In the genomic region with DNA sequence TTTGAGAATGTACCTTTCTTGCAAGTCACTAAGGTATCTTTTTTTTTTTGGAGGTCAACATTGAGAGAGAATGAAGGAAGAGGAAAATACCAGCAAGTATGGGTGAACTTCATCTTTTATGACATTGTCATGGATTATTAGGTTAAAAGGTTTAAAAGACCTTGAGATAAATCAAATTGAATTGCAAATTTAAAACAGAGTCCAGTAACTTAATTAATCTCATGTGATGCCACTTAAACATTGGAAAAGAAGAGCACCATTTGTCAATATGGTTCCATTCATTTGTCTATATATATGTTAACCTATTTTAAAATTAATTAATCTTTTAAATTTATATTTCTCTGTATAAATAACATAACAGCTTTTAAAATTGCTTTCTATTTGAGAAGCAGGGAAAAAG, we compare ENCODE assay signal across 25 cellular contexts.
"Had no signal": no experiment of that assay in that cellular context is flagged by ENCODE, and none has a peak within 500 bp of the region (broad histone marks: within the 10 kb centered on the region; RNA-seq: fewer than 3 reads in every experiment).

No MANE protein-coding gene starts in this region.

- H3K36me3 Mint-ChIP-seq: activated CD8-positive, alpha-beta memory T cell treated with anti-CD3 and anti-CD28 coated beads, Interleukin-2, amount 10 ng/mL, durations not matched to agents 7 days and 5 days; activated naive CD8-positive, alpha-beta T cell treated with anti-CD3 and anti-CD28 coated beads for 36 hours had no signal

- ATAC-seq: activated CD8-positive, alpha-beta memory T cell treated with anti-CD3 and anti-CD28 coated beads, Interleukin-2, amount 10 ng/mL, durations not matched to agents 7 days and 5 days; T-helper 17 cell had no signal

- H3K27ac ChIP-seq: brain microvascular endothelial cell, cardiac muscle cell had no signal

- H3K27me3 ChIP-seq: brain microvascular endothelial cell, cardiac muscle cell, MG63 had no signal

- H3K4me1 Mint-ChIP-seq: activated B cell treated with CpG ODN at 0.5 μM for 24 hours; activated CD4-positive, alpha-beta T cell treated with anti-CD3 and anti-CD28 coated beads, Interleukin-2, amount 10 ng/mL, durations not matched to agents 24 days and 14 days; activated CD8-positive, alpha-beta memory T cell treated with anti-CD3 and anti-CD28 coated beads, Interleukin-2, amount 10 ng/mL, durations not matched to agents 7 days and 5 days; activated naive CD8-positive, alpha-beta T cell treated with anti-CD3 and anti-CD28 coated beads for 36 hours had no signal

- H3K4me3 Mint-ChIP-seq: activated B cell treated with CpG ODN at 0.5 μM for 24 hours; activated CD4-positive, alpha-beta T cell treated with anti-CD3 and anti-CD28 coated beads, Interleukin-2, amount 10 ng/mL, durations not matched to agents 24 days and 14 days; activated CD8-positive, alpha-beta memory T cell treated with anti-CD3 and anti-CD28 coated beads, Interleukin-2, amount 10 ng/mL, durations not matched to agents 7 days and 5 days; activated naive CD4-positive, alpha-beta T cell treated with anti-CD3 and anti-CD28 coated beads for 36 hours; activated naive CD8-positive, alpha-beta T cell treated with anti-CD3 and anti-CD28 coated beads for 36 hours; activated T-cell treated with anti-CD3 and anti-CD28 coated beads, Interleukin-2, amount 50 U/mL, for 24 hours; activated T-helper 1 cell treated with anti-CD3 and anti-CD28 coated beads, Interleukin-12 subunit alpha, Interleukin-12 subunit beta, Interleukin-2, Interleukin-4 antibody, amounts not matched to agents 30 ng/mL and 10 ng/mL and 1 ng/mL, durations not matched to agents 14 hours and 24 hours and 36 hours; T-helper 17 cell had no signal

- H3K36me3 ChIP-seq: brain microvascular endothelial cell, cardiac muscle cell, MG63 had no signal

- H3K9me3 Mint-ChIP-seq: activated B cell treated with CpG ODN at 0.5 μM for 24 hours; activated CD4-positive, alpha-beta T cell treated with anti-CD3 and anti-CD28 coated beads, Interleukin-2, amount 10 ng/mL, durations not matched to agents 24 days and 14 days; activated naive CD4-positive, alpha-beta T cell treated with anti-CD3 and anti-CD28 coated beads for 36 hours; activated naive CD8-positive, alpha-beta T cell treated with anti-CD3 and anti-CD28 coated beads for 36 hours; activated T-cell treated with anti-CD3 and anti-CD28 coated beads, Interleukin-2, amount 50 U/mL, for 24 hours; activated T-helper 1 cell treated with anti-CD3 and anti-CD28 coated beads, Interleukin-12 subunit alpha, Interleukin-12 subunit beta, Interleukin-2, Interleukin-4 antibody, amounts not matched to agents 30 ng/mL and 10 ng/mL and 1 ng/mL, durations not matched to agents 14 hours and 24 hours and 36 hours had no signal

- DNase-seq: activated B cell treated with CpG ODN at 0.5 μM for 24 hours; activated CD4-positive, alpha-beta T cell treated with anti-CD3 and anti-CD28 coated beads for 1 hour; activated CD4-positive, alpha-beta T cell treated with anti-CD3 and anti-CD28 coated beads, Interleukin-2, amount 10 ng/mL, durations not matched to agents 24 days and 14 days; activated CD4-positive, alpha-beta T cell treated with anti-CD3 and anti-CD28 coated beads, Interleukin-2, amount 50 U/mL, for 48 hours; activated CD8-positive, alpha-beta memory T cell treated with anti-CD3 and anti-CD28 coated beads, Interleukin-2, amount 10 ng/mL, durations not matched to agents 7 days and 5 days; activated effector memory CD4-positive, alpha-beta T cell treated with anti-CD3 and anti-CD28 coated beads, Interleukin-2, amount 50 U/mL, for 16 hours; activated naive CD4-positive, alpha-beta T cell treated with anti-CD3 and anti-CD28 coated beads for 36 hours; activated naive CD8-positive, alpha-beta T cell treated with anti-CD3 and anti-CD28 coated beads for 36 hours; activated T-cell treated with anti-CD3 and anti-CD28 coated beads, Interleukin-2, amount 50 U/mL, for 24 hours; brain microvascular endothelial cell; MG63; NCI-H1105; NCI-H1436; NCI-H1694 treated with DMSO at 0.1 percent for 48 hours; NCI-H2029 treated with DMSO at 0.1 percent for 48 hours; NCI-H345; NCI-H510A; NCI-H526 treated with DMSO at 0.1 percent for 48 hours; NK-92 treated with Interleukin-12 subunit alpha and Interleukin-12 subunit beta, amount 100 ng/mL, for 24 hours; OCI-M1; SIG-M5; T-helper 17 cell; T-helper 9 cell had no signal

- H3K4me3 ChIP-seq: cardiac muscle cell, MG63 had no signal

- H3K27ac Mint-ChIP-seq: activated B cell treated with CpG ODN at 0.5 μM for 24 hours; activated CD4-positive, alpha-beta T cell treated with anti-CD3 and anti-CD28 coated beads, Interleukin-2, amount 10 ng/mL, durations not matched to agents 24 days and 14 days; activated CD8-positive, alpha-beta memory T cell treated with anti-CD3 and anti-CD28 coated beads, Interleukin-2, amount 10 ng/mL, durations not matched to agents 7 days and 5 days; activated naive CD4-positive, alpha-beta T cell treated with anti-CD3 and anti-CD28 coated beads for 36 hours; activated naive CD8-positive, alpha-beta T cell treated with anti-CD3 and anti-CD28 coated beads for 36 hours; activated T-cell treated with anti-CD3 and anti-CD28 coated beads, Interleukin-2, amount 50 U/mL, for 24 hours; activated T-helper 1 cell treated with anti-CD3 and anti-CD28 coated beads, Interleukin-12 subunit alpha, Interleukin-12 subunit beta, Interleukin-2, Interleukin-4 antibody, amounts not matched to agents 30 ng/mL and 10 ng/mL and 1 ng/mL, durations not matched to agents 14 hours and 24 hours and 36 hours; T-helper 17 cell had no signal

- H3K9me3 ChIP-seq: MG63 had no signal
